In the genomic region with DNA sequence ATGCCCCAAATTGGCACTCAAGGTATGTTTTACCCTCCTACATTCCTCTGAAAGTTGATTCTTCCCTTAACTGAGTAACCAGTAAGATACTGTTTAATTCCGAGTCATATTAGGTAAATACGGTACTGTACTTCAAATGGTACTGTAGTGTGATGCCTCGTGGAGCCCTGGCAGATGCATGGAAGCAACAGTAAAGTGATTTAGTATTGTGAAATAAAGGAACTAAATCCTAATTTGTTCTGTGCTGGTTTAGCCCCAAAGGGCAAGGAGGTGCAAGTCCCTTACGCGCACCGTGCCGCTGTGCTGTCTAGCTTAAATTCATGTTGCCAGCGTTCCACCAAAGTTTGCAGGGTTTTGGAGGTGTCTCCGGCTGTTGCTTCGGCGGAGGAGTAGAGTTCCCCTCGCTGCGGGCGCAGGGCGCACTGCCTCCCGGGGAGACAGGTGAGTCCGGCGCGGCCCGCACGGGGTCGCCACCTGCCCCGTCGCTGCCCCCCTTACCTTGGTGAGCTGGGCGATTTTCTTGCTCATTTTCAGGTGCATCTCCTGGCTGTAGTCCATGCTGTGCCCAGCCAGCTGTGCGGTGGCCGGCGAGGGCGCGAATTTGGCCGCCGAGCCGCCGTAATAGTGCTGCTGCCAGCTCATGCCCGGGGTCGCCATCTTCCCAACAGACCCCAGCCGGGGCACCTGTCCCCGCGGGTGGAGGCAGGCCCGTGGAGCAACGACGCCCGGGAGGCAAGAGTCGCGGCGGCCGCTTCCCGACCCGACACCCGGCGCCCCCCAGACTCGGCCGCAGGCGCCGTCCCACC, we compare ENCODE assay signal across 1 cellular context.
TF ChIP-seq lines count a peak whose summit lies in the region.

No MANE protein-coding gene starts in this region.

TF ChIP-seq in K562, 482 proteins besides CTCF, POLR2A, EP300 and RAD21 (continued from another document and continues in another):
- TF ChIP-seq, protein P1, sequence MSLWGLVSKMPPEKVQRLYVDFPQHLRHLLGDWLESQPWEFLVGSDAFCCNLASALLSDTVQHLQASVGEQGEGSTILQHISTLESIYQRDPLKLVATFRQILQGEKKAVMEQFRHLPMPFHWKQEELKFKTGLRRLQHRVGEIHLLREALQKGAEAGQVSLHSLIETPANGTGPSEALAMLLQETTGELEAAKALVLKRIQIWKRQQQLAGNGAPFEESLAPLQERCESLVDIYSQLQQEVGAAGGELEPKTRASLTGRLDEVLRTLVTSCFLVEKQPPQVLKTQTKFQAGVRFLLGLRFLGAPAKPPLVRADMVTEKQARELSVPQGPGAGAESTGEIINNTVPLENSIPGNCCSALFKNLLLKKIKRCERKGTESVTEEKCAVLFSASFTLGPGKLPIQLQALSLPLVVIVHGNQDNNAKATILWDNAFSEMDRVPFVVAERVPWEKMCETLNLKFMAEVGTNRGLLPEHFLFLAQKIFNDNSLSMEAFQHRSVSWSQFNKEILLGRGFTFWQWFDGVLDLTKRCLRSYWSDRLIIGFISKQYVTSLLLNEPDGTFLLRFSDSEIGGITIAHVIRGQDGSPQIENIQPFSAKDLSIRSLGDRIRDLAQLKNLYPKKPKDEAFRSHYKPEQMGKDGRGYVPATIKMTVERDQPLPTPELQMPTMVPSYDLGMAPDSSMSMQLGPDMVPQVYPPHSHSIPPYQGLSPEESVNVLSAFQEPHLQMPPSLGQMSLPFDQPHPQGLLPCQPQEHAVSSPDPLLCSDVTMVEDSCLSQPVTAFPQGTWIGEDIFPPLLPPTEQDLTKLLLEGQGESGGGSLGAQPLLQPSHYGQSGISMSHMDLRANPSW (CRISPR knock-in tag; IDR thresholded peaks at IDR 0.05) = 0 out of 2 replicates have a peak, but pooled peaks have one; percentile 59
- TF ChIP-seq HDGF (IDR thresholded peaks at IDR 0.05) = no peak
- TF ChIP-seq, protein P2, sequence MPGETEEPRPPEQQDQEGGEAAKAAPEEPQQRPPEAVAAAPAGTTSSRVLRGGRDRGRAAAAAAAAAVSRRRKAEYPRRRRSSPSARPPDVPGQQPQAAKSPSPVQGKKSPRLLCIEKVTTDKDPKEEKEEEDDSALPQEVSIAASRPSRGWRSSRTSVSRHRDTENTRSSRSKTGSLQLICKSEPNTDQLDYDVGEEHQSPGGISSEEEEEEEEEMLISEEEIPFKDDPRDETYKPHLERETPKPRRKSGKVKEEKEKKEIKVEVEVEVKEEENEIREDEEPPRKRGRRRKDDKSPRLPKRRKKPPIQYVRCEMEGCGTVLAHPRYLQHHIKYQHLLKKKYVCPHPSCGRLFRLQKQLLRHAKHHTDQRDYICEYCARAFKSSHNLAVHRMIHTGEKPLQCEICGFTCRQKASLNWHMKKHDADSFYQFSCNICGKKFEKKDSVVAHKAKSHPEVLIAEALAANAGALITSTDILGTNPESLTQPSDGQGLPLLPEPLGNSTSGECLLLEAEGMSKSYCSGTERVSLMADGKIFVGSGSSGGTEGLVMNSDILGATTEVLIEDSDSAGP (CRISPR knock-in tag; IDR thresholded peaks at IDR 0.05) = peak; percentile 56; the same call in 1 of the 2 replicates
- TF ChIP-seq ZNF778 (CRISPR knock-in tag; IDR thresholded peaks at IDR 0.05) = no peak
- TF ChIP-seq MTA1 (IDR thresholded peaks at IDR 0.05; ENCODE audit: borderline replicate concordance) = 0 out of 2 replicates have a peak, but pooled peaks have one; percentile 41
- no peak for TF ChIP-seq PTBP1 (IDR thresholded peaks at IDR 0.05; ENCODE audit: low read depth, low read length)
- TF ChIP-seq MYC (IDR thresholded peaks at IDR 0.05; ENCODE audit: low read depth, low read length) = peak; percentile 18; the same call in 1 of the 2 replicates
- no peak for TF ChIP-seq MYC (CRISPR knock-in tag; IDR thresholded peaks at IDR 0.05; ENCODE audit: borderline replicate concordance, low read depth)
- TF ChIP-seq ZEB2 (IDR thresholded peaks at IDR 0.05) = peak; percentile 90
- no peak for TF ChIP-seq ZNF436 (CRISPR knock-in tag; IDR thresholded peaks at IDR 0.05)
- no peak for TF ChIP-seq DMBX1 (CRISPR knock-in tag; IDR thresholded peaks at IDR 0.05; ENCODE audit: borderline replicate concordance)
- TF ChIP-seq RBM14 (IDR thresholded peaks at IDR 0.05; ENCODE audit: borderline replicate concordance, insufficient read depth, low read depth, low read length) = no peak
- TF ChIP-seq, protein P3, sequence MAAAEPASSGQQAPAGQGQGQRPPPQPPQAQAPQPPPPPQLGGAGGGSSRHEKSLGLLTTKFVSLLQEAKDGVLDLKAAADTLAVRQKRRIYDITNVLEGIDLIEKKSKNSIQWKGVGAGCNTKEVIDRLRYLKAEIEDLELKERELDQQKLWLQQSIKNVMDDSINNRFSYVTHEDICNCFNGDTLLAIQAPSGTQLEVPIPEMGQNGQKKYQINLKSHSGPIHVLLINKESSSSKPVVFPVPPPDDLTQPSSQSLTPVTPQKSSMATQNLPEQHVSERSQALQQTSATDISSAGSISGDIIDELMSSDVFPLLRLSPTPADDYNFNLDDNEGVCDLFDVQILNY (CRISPR knock-in tag; IDR thresholded peaks at IDR 0.05) = peak; percentile 66; the same call in 1 of the 2 replicates
- TF ChIP-seq SMC3 (conservative IDR thresholded peaks at IDR 0.05; ENCODE audit: insufficient read depth, low read depth, low read length) = no peak
- TF ChIP-seq, protein P4, sequence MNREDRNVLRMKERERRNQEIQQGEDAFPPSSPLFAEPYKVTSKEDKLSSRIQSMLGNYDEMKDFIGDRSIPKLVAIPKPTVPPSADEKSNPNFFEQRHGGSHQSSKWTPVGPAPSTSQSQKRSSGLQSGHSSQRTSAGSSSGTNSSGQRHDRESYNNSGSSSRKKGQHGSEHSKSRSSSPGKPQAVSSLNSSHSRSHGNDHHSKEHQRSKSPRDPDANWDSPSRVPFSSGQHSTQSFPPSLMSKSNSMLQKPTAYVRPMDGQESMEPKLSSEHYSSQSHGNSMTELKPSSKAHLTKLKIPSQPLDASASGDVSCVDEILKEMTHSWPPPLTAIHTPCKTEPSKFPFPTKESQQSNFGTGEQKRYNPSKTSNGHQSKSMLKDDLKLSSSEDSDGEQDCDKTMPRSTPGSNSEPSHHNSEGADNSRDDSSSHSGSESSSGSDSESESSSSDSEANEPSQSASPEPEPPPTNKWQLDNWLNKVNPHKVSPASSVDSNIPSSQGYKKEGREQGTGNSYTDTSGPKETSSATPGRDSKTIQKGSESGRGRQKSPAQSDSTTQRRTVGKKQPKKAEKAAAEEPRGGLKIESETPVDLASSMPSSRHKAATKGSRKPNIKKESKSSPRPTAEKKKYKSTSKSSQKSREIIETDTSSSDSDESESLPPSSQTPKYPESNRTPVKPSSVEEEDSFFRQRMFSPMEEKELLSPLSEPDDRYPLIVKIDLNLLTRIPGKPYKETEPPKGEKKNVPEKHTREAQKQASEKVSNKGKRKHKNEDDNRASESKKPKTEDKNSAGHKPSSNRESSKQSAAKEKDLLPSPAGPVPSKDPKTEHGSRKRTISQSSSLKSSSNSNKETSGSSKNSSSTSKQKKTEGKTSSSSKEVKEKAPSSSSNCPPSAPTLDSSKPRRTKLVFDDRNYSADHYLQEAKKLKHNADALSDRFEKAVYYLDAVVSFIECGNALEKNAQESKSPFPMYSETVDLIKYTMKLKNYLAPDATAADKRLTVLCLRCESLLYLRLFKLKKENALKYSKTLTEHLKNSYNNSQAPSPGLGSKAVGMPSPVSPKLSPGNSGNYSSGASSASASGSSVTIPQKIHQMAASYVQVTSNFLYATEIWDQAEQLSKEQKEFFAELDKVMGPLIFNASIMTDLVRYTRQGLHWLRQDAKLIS (CRISPR knock-in tag; IDR thresholded peaks at IDR 0.05) = no peak
- peak; percentile 21 for TF ChIP-seq U2AF1 (optimal IDR thresholded peaks at IDR 0.05; ENCODE audit: low read depth, low read length)
- peak; percentile 33 for TF ChIP-seq HNRNPLL (IDR thresholded peaks at IDR 0.05; ENCODE audit: low read depth, low read length, poor library complexity, severe bottlenecking)
- TF ChIP-seq ZNF76 (CRISPR knock-in tag; IDR thresholded peaks at IDR 0.05; ENCODE audit: borderline replicate concordance) = no peak
- TF ChIP-seq, protein P5, sequence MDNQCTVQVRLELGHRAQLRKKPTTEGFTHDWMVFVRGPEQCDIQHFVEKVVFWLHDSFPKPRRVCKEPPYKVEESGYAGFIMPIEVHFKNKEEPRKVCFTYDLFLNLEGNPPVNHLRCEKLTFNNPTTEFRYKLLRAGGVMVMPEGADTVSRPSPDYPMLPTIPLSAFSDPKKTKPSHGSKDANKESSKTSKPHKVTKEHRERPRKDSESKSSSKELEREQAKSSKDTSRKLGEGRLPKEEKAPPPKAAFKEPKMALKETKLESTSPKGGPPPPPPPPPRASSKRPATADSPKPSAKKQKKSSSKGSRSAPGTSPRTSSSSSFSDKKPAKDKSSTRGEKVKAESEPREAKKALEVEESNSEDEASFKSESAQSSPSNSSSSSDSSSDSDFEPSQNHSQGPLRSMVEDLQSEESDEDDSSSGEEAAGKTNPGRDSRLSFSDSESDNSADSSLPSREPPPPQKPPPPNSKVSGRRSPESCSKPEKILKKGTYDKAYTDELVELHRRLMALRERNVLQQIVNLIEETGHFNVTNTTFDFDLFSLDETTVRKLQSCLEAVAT (IDR thresholded peaks at IDR 0.05) = no peak
- no peak for TF ChIP-seq ZNF75A (CRISPR knock-in tag; IDR thresholded peaks at IDR 0.05)
- 0 out of 2 replicates have a peak, but pooled peaks have one; percentile 29 for TF ChIP-seq MYNN (IDR thresholded peaks at IDR 0.05)
- TF ChIP-seq MYNN (CRISPR knock-in tag; IDR thresholded peaks at IDR 0.05) = no peak
- no peak for TF ChIP-seq HDAC8 (tag; IDR thresholded peaks at IDR 0.05)
- no peak for TF ChIP-seq MIER1 (IDR thresholded peaks at IDR 0.05; ENCODE audit: low read depth)
- TF ChIP-seq, protein P6, sequence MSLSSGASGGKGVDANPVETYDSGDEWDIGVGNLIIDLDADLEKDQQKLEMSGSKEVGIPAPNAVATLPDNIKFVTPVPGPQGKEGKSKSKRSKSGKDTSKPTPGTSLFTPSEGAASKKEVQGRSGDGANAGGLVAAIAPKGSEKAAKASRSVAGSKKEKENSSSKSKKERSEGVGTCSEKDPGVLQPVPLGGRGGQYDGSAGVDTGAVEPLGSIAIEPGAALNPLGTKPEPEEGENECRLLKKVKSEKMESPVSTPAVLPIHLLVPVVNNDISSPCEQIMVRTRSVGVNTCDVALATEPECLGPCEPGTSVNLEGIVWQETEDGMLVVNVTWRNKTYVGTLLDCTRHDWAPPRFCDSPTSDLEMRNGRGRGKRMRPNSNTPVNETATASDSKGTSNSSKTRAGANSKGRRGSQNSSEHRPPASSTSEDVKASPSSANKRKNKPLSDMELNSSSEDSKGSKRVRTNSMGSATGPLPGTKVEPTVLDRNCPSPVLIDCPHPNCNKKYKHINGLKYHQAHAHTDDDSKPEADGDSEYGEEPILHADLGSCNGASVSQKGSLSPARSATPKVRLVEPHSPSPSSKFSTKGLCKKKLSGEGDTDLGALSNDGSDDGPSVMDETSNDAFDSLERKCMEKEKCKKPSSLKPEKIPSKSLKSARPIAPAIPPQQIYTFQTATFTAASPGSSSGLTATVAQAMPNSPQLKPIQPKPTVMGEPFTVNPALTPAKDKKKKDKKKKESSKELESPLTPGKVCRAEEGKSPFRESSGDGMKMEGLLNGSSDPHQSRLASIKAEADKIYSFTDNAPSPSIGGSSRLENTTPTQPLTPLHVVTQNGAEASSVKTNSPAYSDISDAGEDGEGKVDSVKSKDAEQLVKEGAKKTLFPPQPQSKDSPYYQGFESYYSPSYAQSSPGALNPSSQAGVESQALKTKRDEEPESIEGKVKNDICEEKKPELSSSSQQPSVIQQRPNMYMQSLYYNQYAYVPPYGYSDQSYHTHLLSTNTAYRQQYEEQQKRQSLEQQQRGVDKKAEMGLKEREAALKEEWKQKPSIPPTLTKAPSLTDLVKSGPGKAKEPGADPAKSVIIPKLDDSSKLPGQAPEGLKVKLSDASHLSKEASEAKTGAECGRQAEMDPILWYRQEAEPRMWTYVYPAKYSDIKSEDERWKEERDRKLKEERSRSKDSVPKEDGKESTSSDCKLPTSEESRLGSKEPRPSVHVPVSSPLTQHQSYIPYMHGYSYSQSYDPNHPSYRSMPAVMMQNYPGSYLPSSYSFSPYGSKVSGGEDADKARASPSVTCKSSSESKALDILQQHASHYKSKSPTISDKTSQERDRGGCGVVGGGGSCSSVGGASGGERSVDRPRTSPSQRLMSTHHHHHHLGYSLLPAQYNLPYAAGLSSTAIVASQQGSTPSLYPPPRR (CRISPR knock-in tag; IDR thresholded peaks at IDR 0.05; ENCODE audit: borderline replicate concordance) = peak; percentile 90; the same call in 1 of the 2 replicates
- no peak for TF ChIP-seq HDAC6 (IDR thresholded peaks at IDR 0.05; ENCODE audit: low read depth, low read length)
- TF ChIP-seq STAG1 (CRISPR knock-in tag; IDR thresholded peaks at IDR 0.05; ENCODE audit: borderline replicate concordance) = peak; percentile 48; the same call in 1 of the 2 replicates
- TF ChIP-seq, protein P7, sequence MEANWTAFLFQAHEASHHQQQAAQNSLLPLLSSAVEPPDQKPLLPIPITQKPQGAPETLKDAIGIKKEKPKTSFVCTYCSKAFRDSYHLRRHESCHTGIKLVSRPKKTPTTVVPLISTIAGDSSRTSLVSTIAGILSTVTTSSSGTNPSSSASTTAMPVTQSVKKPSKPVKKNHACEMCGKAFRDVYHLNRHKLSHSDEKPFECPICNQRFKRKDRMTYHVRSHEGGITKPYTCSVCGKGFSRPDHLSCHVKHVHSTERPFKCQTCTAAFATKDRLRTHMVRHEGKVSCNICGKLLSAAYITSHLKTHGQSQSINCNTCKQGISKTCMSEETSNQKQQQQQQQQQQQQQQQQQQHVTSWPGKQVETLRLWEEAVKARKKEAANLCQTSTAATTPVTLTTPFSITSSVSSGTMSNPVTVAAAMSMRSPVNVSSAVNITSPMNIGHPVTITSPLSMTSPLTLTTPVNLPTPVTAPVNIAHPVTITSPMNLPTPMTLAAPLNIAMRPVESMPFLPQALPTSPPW (CRISPR knock-in tag; IDR thresholded peaks at IDR 0.05) = peak; percentile 35; the same call in 1 of the 2 replicates
- TF ChIP-seq CBFA2T2 (conservative IDR thresholded peaks at IDR 0.05) = no peak
- TF ChIP-seq MAZ (CRISPR knock-in tag; conservative IDR thresholded peaks at IDR 0.05 in 1 of 2, IDR thresholded peaks at IDR 0.05 in 1 of 2) = peak in 1 of 2 experiments; percentile 71; a peak in 2 of 4 replicates
- no peak for TF ChIP-seq RBM34 (IDR thresholded peaks at IDR 0.05; ENCODE audit: borderline replicate concordance, insufficient read depth, low read length)
- no peak for TF ChIP-seq MCM2 (IDR thresholded peaks at IDR 0.05; ENCODE audit: low read depth)
- no peak for TF ChIP-seq ZNF41 (CRISPR knock-in tag; conservative IDR thresholded peaks at IDR 0.05)
- TF ChIP-seq JUNB (CRISPR knock-in tag; conservative IDR thresholded peaks at IDR 0.05) = no peak
- TF ChIP-seq ZNF785 (CRISPR knock-in tag; IDR thresholded peaks at IDR 0.05) = no peak
- TF ChIP-seq SREBF1 (IDR thresholded peaks at IDR 0.05; ENCODE audit: borderline replicate concordance, low read depth, low read length) = no peak
- TF ChIP-seq YY1 (IDR thresholded peaks at IDR 0.05; ENCODE audit: borderline replicate concordance in 1 of 3, control insufficient read depth in 1 of 3, extremely low read depth in 1 of 3, insufficient read depth in 3 of 3, insufficient read length in 1 of 3, insufficient replicate concordance in 2 of 3, low read depth in 1 of 3, low read length in 2 of 3) = peak in 2 of 3 experiments; percentile 49 to 52
- TF ChIP-seq E2F3 (CRISPR knock-in tag; IDR thresholded peaks at IDR 0.05) = peak; percentile 18; the same call in 1 of the 2 replicates
- no peak for TF ChIP-seq ZNF282 (CRISPR knock-in tag; IDR thresholded peaks at IDR 0.05)
- no peak for TF ChIP-seq COPS2 (conservative IDR thresholded peaks at IDR 0.05)
